Comparison of ENCODE assay signal across 1 cellular context in genomic region chr17:29069526-29070041, GRCh38.
TF ChIP-seq lines count a peak whose summit lies in the region.

No MANE protein-coding gene starts in this region.

TF ChIP-seq in HepG2, 621 proteins besides CTCF, POLR2A, EP300 and RAD21 (continued from another document):
- TF ChIP-seq, protein P1, sequence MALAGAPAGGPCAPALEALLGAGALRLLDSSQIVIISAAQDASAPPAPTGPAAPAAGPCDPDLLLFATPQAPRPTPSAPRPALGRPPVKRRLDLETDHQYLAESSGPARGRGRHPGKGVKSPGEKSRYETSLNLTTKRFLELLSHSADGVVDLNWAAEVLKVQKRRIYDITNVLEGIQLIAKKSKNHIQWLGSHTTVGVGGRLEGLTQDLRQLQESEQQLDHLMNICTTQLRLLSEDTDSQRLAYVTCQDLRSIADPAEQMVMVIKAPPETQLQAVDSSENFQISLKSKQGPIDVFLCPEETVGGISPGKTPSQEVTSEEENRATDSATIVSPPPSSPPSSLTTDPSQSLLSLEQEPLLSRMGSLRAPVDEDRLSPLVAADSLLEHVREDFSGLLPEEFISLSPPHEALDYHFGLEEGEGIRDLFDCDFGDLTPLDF (CRISPR knock-in tag; IDR thresholded peaks at IDR 0.05), result no peak
- TF ChIP-seq FOXO1 (CRISPR knock-in tag; IDR thresholded peaks at IDR 0.05), result no peak
- TF ChIP-seq CENPT (CRISPR knock-in tag; IDR thresholded peaks at IDR 0.05; ENCODE audit: low read depth), result no peak
- no peak for TF ChIP-seq NFKBIZ (CRISPR knock-in tag; IDR thresholded peaks at IDR 0.05)
- TF ChIP-seq HMG20B (CRISPR knock-in tag; conservative IDR thresholded peaks at IDR 0.05), result no peak
- TF ChIP-seq AHDC1 (CRISPR knock-in tag; IDR thresholded peaks at IDR 0.05; ENCODE audit: borderline replicate concordance), result no peak
- no peak for TF ChIP-seq KMT2A (CRISPR knock-in tag; IDR thresholded peaks at IDR 0.05)
- no peak for TF ChIP-seq ZNF230 (CRISPR knock-in tag; IDR thresholded peaks at IDR 0.05)
- no peak for TF ChIP-seq TCF7L2 (IDR thresholded peaks at IDR 0.05; ENCODE audit: low read depth, low read length)
- TF ChIP-seq, protein P2, sequence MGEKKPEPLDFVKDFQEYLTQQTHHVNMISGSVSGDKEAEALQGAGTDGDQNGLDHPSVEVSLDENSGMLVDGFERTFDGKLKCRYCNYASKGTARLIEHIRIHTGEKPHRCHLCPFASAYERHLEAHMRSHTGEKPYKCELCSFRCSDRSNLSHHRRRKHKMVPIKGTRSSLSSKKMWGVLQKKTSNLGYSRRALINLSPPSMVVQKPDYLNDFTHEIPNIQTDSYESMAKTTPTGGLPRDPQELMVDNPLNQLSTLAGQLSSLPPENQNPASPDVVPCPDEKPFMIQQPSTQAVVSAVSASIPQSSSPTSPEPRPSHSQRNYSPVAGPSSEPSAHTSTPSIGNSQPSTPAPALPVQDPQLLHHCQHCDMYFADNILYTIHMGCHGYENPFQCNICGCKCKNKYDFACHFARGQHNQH (CRISPR knock-in tag; IDR thresholded peaks at IDR 0.05), result no peak
- no peak for TF ChIP-seq ZNF605 (CRISPR knock-in tag; IDR thresholded peaks at IDR 0.05)
- TF ChIP-seq, protein P3, sequence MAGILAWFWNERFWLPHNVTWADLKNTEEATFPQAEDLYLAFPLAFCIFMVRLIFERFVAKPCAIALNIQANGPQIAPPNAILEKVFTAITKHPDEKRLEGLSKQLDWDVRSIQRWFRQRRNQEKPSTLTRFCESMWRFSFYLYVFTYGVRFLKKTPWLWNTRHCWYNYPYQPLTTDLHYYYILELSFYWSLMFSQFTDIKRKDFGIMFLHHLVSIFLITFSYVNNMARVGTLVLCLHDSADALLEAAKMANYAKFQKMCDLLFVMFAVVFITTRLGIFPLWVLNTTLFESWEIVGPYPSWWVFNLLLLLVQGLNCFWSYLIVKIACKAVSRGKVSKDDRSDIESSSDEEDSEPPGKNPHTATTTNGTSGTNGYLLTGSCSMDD (CRISPR knock-in tag; IDR thresholded peaks at IDR 0.05), result no peak
